ENCODE assay signal across 1 cellular context in the genomic region with DNA sequence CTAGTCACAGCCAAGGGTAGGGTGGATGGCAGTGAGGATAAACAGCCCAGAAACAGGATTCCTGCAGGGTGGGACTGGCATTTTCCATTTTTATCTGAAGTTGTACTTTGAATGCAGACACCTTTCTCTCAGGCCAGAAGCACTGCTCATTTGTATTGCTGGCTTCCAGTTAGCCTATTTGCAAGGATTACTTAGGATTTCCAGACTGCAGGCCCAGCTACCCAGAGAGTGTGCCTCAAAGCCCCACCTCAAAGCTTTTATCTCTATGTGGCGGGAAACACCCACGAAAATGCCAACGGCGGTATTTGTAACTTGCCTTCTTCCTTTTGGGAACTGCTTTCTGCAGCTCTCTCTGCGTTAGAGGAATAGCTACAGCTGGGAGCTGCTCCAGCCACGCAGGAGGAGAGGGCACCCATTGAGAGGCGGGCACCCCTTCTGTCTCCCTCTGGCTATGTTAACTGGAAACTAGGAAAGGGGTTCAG.
TF ChIP-seq lines count a peak whose summit lies in the region.

No MANE protein-coding gene starts in this region.

TF ChIP-seq in GM12878, 131 proteins besides CTCF, POLR2A, EP300 and RAD21 (continued from another document):
- TF ChIP-seq, protein P1, sequence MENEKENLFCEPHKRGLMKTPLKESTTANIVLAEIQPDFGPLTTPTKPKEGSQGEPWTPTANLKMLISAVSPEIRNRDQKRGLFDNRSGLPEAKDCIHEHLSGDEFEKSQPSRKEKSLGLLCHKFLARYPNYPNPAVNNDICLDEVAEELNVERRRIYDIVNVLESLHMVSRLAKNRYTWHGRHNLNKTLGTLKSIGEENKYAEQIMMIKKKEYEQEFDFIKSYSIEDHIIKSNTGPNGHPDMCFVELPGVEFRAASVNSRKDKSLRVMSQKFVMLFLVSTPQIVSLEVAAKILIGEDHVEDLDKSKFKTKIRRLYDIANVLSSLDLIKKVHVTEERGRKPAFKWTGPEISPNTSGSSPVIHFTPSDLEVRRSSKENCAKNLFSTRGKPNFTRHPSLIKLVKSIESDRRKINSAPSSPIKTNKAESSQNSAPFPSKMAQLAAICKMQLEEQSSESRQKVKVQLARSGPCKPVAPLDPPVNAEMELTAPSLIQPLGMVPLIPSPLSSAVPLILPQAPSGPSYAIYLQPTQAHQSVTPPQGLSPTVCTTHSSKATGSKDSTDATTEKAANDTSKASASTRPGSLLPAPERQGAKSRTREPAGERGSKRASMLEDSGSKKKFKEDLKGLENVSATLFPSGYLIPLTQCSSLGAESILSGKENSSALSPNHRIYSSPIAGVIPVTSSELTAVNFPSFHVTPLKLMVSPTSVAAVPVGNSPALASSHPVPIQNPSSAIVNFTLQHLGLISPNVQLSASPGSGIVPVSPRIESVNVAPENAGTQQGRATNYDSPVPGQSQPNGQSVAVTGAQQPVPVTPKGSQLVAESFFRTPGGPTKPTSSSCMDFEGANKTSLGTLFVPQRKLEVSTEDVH (IDR thresholded peaks at IDR 0.05; ENCODE audit: low read depth, partially characterized antibody), result peak; percentile 33
- no peak for TF ChIP-seq TAF1 (IDR thresholded peaks at IDR 0.05; ENCODE audit: borderline replicate concordance, low read depth, low read length)
- peak; percentile 22; the same call in 1 of the 2 replicates for TF ChIP-seq MXI1 (IDR thresholded peaks at IDR 0.05; ENCODE audit: low read depth, low read length)
- peak; percentile 3 for TF ChIP-seq TARDBP (IDR thresholded peaks at IDR 0.05; ENCODE audit: borderline replicate concordance)
- 0 out of 2 replicates have a peak, but pooled peaks have one; percentile 5 for TF ChIP-seq DPF2 (IDR thresholded peaks at IDR 0.05)
- TF ChIP-seq STAT3 (IDR thresholded peaks at IDR 0.05; ENCODE audit: low read depth, low read length), result 0 out of 2 replicates have a peak, but pooled peaks have one; percentile 34
- TF ChIP-seq SIN3A (IDR thresholded peaks at IDR 0.05; ENCODE audit: low read depth, low read length), result peak; percentile 60; the same call in 1 of the 2 replicates
- no peak for TF ChIP-seq GATAD2B (conservative IDR thresholded peaks at IDR 0.05; ENCODE audit: low read depth)
